In genomic region chr5:67205981-67206380, GRCh38 we compare ENCODE assay signal across 14 cellular contexts. TPM values are rescaled to one million over a fixed set of nuclear protein-coding genes. Genes with fewer than 3 reads are reported as not detected.
DNase-seq lines count a peak whose midpoint lies in the region; ATAC-seq and TF ChIP-seq lines count a peak whose summit lies in the region.
"Had no signal": no experiment of that assay in that cellular context is flagged by ENCODE, and none has a peak within 500 bp of the region (broad histone marks: within the 10 kb centered on the region; RNA-seq: fewer than 3 reads in every experiment).

No MANE protein-coding gene starts in this region.

- peak overlapping the region; percentile 52 for H3K4me2 ChIP-seq in Loucy (ENCODE audit: low read depth, low read length, poor library complexity, severe bottlenecking)

- no peaks in the 10 kb centered on the region for H3K36me3 ChIP-seq in CD4-positive, CD25-positive, alpha-beta regulatory T cell (ENCODE audit: control insufficient read depth, insufficient read depth, low read length)
- H3K36me3 ChIP-seq in Loucy (ENCODE audit: insufficient read depth, low read length) (no peaks in the 10 kb centered on the region), neutrophil (no peaks in the 10 kb centered on the region)
- H3K36me3 ChIP-seq: HAP-1, heart right ventricle, tibial artery had no signal

- H2AFZ ChIP-seq in Loucy (ENCODE audit: low read length): no peak overlapping the region

- peaks cover 73% of the 10 kb centered on the region for H3K4me1 ChIP-seq in CD4-positive, CD25-positive, alpha-beta regulatory T cell (ENCODE audit: control insufficient read depth, insufficient read depth, low read length, poor library complexity, severe bottlenecking)
- H3K4me1 ChIP-seq in Loucy (ENCODE audit: insufficient read depth, low read length, poor library complexity, severe bottlenecking) (peaks cover 50% of the 10 kb centered on the region), neutrophil (ENCODE audit: control insufficient read depth in 1 of 2, insufficient read depth in 1 of 2, low read depth in 1 of 2, low read length in 1 of 2) (peaks cover 50 to 64% of the 10 kb centered on the region in 2 experiments)
- H3K4me1 ChIP-seq: HAP-1, psoas muscle had no signal

- peaks cover 0 to 1% of the 10 kb centered on the region in 2 experiments for H3K9me3 ChIP-seq in CD4-positive, CD25-positive, alpha-beta regulatory T cell (ENCODE audit: control insufficient read depth in 2 of 2, low read length in 2 of 2)
- H3K9me3 ChIP-seq in Loucy (ENCODE audit: insufficient read depth, low read depth, low read length): peaks cover 5% of the 10 kb centered on the region; the same call in 1 of the 2 replicates
- no peaks in the 10 kb centered on the region for H3K9me3 ChIP-seq in neutrophil
- H3K9me3 ChIP-seq: psoas muscle, tibial artery had no signal

- H3K9me2 ChIP-seq in Loucy (replicated peaks; ENCODE audit: low read depth, low read length): no peaks in the 10 kb centered on the region

- H3K4me1 Mint-ChIP-seq in CD4-positive, CD25-positive, alpha-beta regulatory T cell: peaks cover 24 to 88% (median 60%) of the 10 kb centered on the region in 4 donors
- peaks cover 87% of the 10 kb centered on the region for H3K4me1 Mint-ChIP-seq in activated naive CD8-positive, alpha-beta T cell treated with anti-CD3 and anti-CD28 coated beads, Interleukin-2, amount 50 U/mL, for 24 hours
- H3K4me1 Mint-ChIP-seq: endodermal cell had no signal

- H3K27me3 Mint-ChIP-seq in CD4-positive, CD25-positive, alpha-beta regulatory T cell: no peaks in the 10 kb centered on the region
- no peaks in the 10 kb centered on the region for H3K27me3 Mint-ChIP-seq in activated naive CD8-positive, alpha-beta T cell treated with anti-CD3 and anti-CD28 coated beads, Interleukin-2, amount 50 U/mL, for 24 hours

- peak overlapping the region; percentile 88 to 99 (median 89) for H3K27ac Mint-ChIP-seq in CD4-positive, CD25-positive, alpha-beta regulatory T cell
- H3K27ac Mint-ChIP-seq in activated naive CD8-positive, alpha-beta T cell treated with anti-CD3 and anti-CD28 coated beads, Interleukin-2, amount 50 U/mL, for 24 hours: peak overlapping the region; percentile 85
- H3K27ac Mint-ChIP-seq: endodermal cell had no signal

- no peaks in the 10 kb centered on the region for H3K79me2 ChIP-seq in Loucy (ENCODE audit: insufficient read depth, low read length)

- H3F3A ChIP-seq in Loucy (ENCODE audit: low read depth): peaks cover 3% of the 10 kb centered on the region

- peaks cover 0 to 4% (median 0%) of the 10 kb centered on the region in 7 donors for H3K9me3 Mint-ChIP-seq in CD4-positive, CD25-positive, alpha-beta regulatory T cell
- peaks cover 3% of the 10 kb centered on the region for H3K9me3 Mint-ChIP-seq in activated naive CD8-positive, alpha-beta T cell treated with anti-CD3 and anti-CD28 coated beads, Interleukin-2, amount 50 U/mL, for 24 hours

- H3K27me3 ChIP-seq in CD4-positive, CD25-positive, alpha-beta regulatory T cell (ENCODE audit: control insufficient read depth, insufficient read depth, low read length): no peaks in the 10 kb centered on the region
- H3K27me3 ChIP-seq in Loucy (ENCODE audit: insufficient read depth, low read length, poor library complexity, severe bottlenecking): no peaks in the 10 kb centered on the region
- H3K27me3 ChIP-seq in neutrophil: no peaks in the 10 kb centered on the region
- H3K27me3 ChIP-seq: heart right ventricle, tibial artery had no signal

- H4K20me1 ChIP-seq in Loucy (ENCODE audit: insufficient read depth, low read length, poor library complexity, severe bottlenecking): no peaks in the 10 kb centered on the region

- no peak overlapping the region for H3K9ac ChIP-seq in Loucy (ENCODE audit: low read depth, low read length, poor library complexity, severe bottlenecking)

- H3K4me3 Mint-ChIP-seq in CD4-positive, CD25-positive, alpha-beta regulatory T cell: peak overlapping the region; percentile 49 to 62 (median 54)
- no peak overlapping the region for H3K4me3 Mint-ChIP-seq in activated naive CD8-positive, alpha-beta T cell treated with anti-CD3 and anti-CD28 coated beads, Interleukin-2, amount 50 U/mL, for 24 hours
- H3K4me3 Mint-ChIP-seq: endodermal cell had no signal

- no peak for DNase-seq in CD4-positive, CD25-positive, alpha-beta regulatory T cell
- no peak for DNase-seq in activated naive CD8-positive, alpha-beta T cell treated with anti-CD3 and anti-CD28 coated beads, Interleukin-2, amount 50 U/mL, for 24 hours
- DNase-seq in NOMO-1 (lab: John Stamatoyannopoulos, UW; ENCODE audit: unreplicated experiment in 2 of 2): no peak
- DNase-seq in C1 segment of cervical spinal cord (lab: John Stamatoyannopoulos, UW): no peak
- no peak for DNase-seq in EL
- DNase-seq: endodermal cell, heart right ventricle, NCI-H2081 treated with DMSO at 0.1 percent for 48 hours, psoas muscle, tibial artery had no signal

- H3K4me3 ChIP-seq in CD4-positive, CD25-positive, alpha-beta regulatory T cell (ENCODE audit: low read depth, low read length): peak overlapping the region; percentile 52
- H3K4me3 ChIP-seq in Loucy (ENCODE audit: low read length, poor library complexity, severe bottlenecking) (no peak overlapping the region), neutrophil (ENCODE audit: low read depth in 1 of 2, low read length in 1 of 2) (peak overlapping the region; percentile 11 to 20)
- H3K4me3 ChIP-seq: HAP-1, heart right ventricle, psoas muscle, tibial artery had no signal

- TF ChIP-seq CTCF in Loucy (conservative IDR thresholded peaks at IDR 0.05; ENCODE audit: low read length) (no peak), neutrophil (IDR thresholded peaks at IDR 0.05) (no peak)

- ATAC-seq in CD4-positive, CD25-positive, alpha-beta regulatory T cell (ENCODE audit: low read depth in 2 of 2): no peak
- no peak for ATAC-seq in activated naive CD8-positive, alpha-beta T cell treated with anti-CD3 and anti-CD28 coated beads, Interleukin-2, amount 50 U/mL, for 24 hours
- no peak for ATAC-seq in HG03175 (IDR thresholded peaks at IDR 0.05; ENCODE audit: unreplicated experiment)
- ATAC-seq: heart right ventricle, psoas muscle had no signal

- no peaks in the 10 kb centered on the region for H3K36me3 Mint-ChIP-seq in CD4-positive, CD25-positive, alpha-beta regulatory T cell
- no peaks in the 10 kb centered on the region for H3K36me3 Mint-ChIP-seq in activated naive CD8-positive, alpha-beta T cell treated with anti-CD3 and anti-CD28 coated beads, Interleukin-2, amount 50 U/mL, for 24 hours (ENCODE audit: low read depth)

- H3K27ac ChIP-seq in CD4-positive, CD25-positive, alpha-beta regulatory T cell (ENCODE audit: insufficient read depth, low read length, poor library complexity, severe bottlenecking): peak overlapping the region; percentile 77
- peak overlapping the region; percentile 76 for H3K27ac ChIP-seq in neutrophil
- H3K27ac ChIP-seq: psoas muscle, tibial artery had no signal

RNA-seq across cellular contexts. Expression of gene CD180, which starts 9.4 kb away (rescaled TPM):
- total RNA-seq in CD4-positive, CD25-positive, alpha-beta regulatory T cell: not detected
- under 1 TPM in 3 of 4 donors, not detected in 1; 0.06 to 0.37 (median 0.11) TPM for polyA plus RNA-seq in CD4-positive, CD25-positive, alpha-beta regulatory T cell
- total RNA-seq: endodermal cell had no signal
